In genomic region chr6:63634630-63635029, GRCh38 we compare ENCODE assay signal across 9 cellular contexts. TPM values are rescaled to one million over a fixed set of nuclear protein-coding genes. Genes with fewer than 3 reads are reported as not detected.
DNase-seq lines count a peak whose midpoint lies in the region; ATAC-seq, FAIRE-seq and TF ChIP-seq lines count a peak whose summit lies in the region.
"Had no signal": no experiment of that assay in that cellular context is flagged by ENCODE, and none has a peak within 500 bp of the region (broad histone marks: within the 10 kb centered on the region; RNA-seq: fewer than 3 reads in every experiment).

No MANE protein-coding gene starts in this region.

- no peak overlapping the region for H2AK5ac ChIP-seq in mesenchymal stem cell (ENCODE audit: low read length, severe bottlenecking)

- CTCF ChIA-PET in CD8-positive, alpha-beta T cell (lab: Charles Lee) = interaction anchor here (1.0 to 1.9 kb wide), 4 partner anchors 11 to 60 kb away, joined by 3 to 5 read pairs (median 4); no protein-coding TSS in a partner anchor
- CTCF ChIA-PET in RWPE1 (lab: Yijun Ruan, JAX) = interaction anchor here (0.6 to 1.2 kb wide), 3 partner anchors 61 to 168 kb away, joined by 3 to 5 read pairs (median 4); no protein-coding TSS in a partner anchor

- H3K9ac ChIP-seq in mesenchymal stem cell (ENCODE audit: low read length) = peak overlapping the region; percentile 94

- peaks cover 41% of the 10 kb centered on the region for H3K4me1 Mint-ChIP-seq in CD8-positive, alpha-beta T cell (ENCODE audit: low read depth)
- H3K4me1 Mint-ChIP-seq in activated naive CD8-positive, alpha-beta T cell treated with anti-CD3 and anti-CD28 coated beads for 36 hours = peaks cover 27% of the 10 kb centered on the region

- intact Hi-C loops in CD8-positive, alpha-beta T cell (cut with DNase I, micrococcal nuclease) = loop anchor here (1.0 to 10.0 kb wide), 5 partner anchors 36 to 83 kb away; partner anchors contain the start of genes LOC128125822 (in 1 of the 2) and PTP4A1 (in 1 of the 2)

- WGBS in mesenchymal stem cell = 25% methylated on average over 1 of the region's 2 CpGs

- no peaks in the 10 kb centered on the region for H3K79me1 ChIP-seq in mesenchymal stem cell (replicated peaks; ENCODE audit: low read length, poor library complexity, severe bottlenecking)

- H3K27ac ChIP-seq in CD8-positive, alpha-beta T cell (ENCODE audit: low read depth, low read length) = peak overlapping the region; percentile 94
- H3K27ac ChIP-seq in HL-60 (replicated peaks) (peak overlapping the region; percentile 100), mesenchymal stem cell (ENCODE audit: low read length, poor library complexity, severe bottlenecking) (no peak overlapping the region), RWPE1 (no peak overlapping the region)

- TF ChIP-seq CTCF in CD8-positive, alpha-beta T cell (IDR thresholded peaks at IDR 0.05) = no peak
- no peak for TF ChIP-seq CTCF in HL-60 (IDR thresholded peaks at IDR 0.05; ENCODE audit: insufficient read depth, low read length)
- TF ChIP-seq CTCF in RWPE1 (conservative IDR thresholded peaks at IDR 0.05; ENCODE audit: low read depth) = no peak

- no peaks in the 10 kb centered on the region for H3K36me3 ChIP-seq in CD8-positive, alpha-beta T cell (ENCODE audit: insufficient read depth, low read length)
- H3K36me3 ChIP-seq in mesenchymal stem cell (ENCODE audit: control insufficient read depth in 1 of 2, insufficient read depth in 2 of 2, low read depth in 1 of 2, low read length in 2 of 2) = no peaks in the 10 kb centered on the region
- H3K36me3 ChIP-seq: heart right ventricle had no signal

- H3K23ac ChIP-seq in mesenchymal stem cell (ENCODE audit: low read length in 2 of 2) = no peak overlapping the region

- DNase-seq in CD8-positive, alpha-beta T cell = no peak
- DNase-seq in HL-60 (ENCODE audit: low read depth in 1 of 2, low spot score in 1 of 2) = peak in 1 of 2 experiments; percentile 2
- DNase-seq in activated naive CD8-positive, alpha-beta T cell treated with anti-CD3 and anti-CD28 coated beads for 36 hours = no peak
- peak; percentile 6 for DNase-seq in mesenchymal stem cell
- DNase-seq in RCC 7860 (ENCODE audit: low spot score) = no peak
- no peak for DNase-seq in epidermal melanocyte (ENCODE audit: insufficient read length, low spot score)
- no peak for DNase-seq in activated CD4-positive, CD25-positive, alpha-beta regulatory T cell (lab: John Stamatoyannopoulos, UW)
- no peak for DNase-seq in RWPE1 (ENCODE audit: low spot score)

- H3K4me3 Mint-ChIP-seq in CD8-positive, alpha-beta T cell = peak overlapping the region; percentile 98
- H3K4me3 Mint-ChIP-seq in activated naive CD8-positive, alpha-beta T cell treated with anti-CD3 and anti-CD28 coated beads for 36 hours = peak overlapping the region; percentile 81

- H3K9me3 Mint-ChIP-seq in CD8-positive, alpha-beta T cell = no peaks in the 10 kb centered on the region
- H3K9me3 Mint-ChIP-seq in activated naive CD8-positive, alpha-beta T cell treated with anti-CD3 and anti-CD28 coated beads for 36 hours = no peaks in the 10 kb centered on the region

- H2BK12ac ChIP-seq in mesenchymal stem cell (ENCODE audit: low read length in 2 of 2) = no peak overlapping the region

- no peak overlapping the region for H3K4me2 ChIP-seq in mesenchymal stem cell (ENCODE audit: low read length, poor library complexity, severe bottlenecking)

- H4K91ac ChIP-seq in mesenchymal stem cell (ENCODE audit: low read length) = no peak overlapping the region

- H4K8ac ChIP-seq in mesenchymal stem cell (ENCODE audit: low read length) = no peak overlapping the region

- peak overlapping the region; percentile 96 for H3K27ac Mint-ChIP-seq in CD8-positive, alpha-beta T cell
- peak overlapping the region; percentile 88 for H3K27ac Mint-ChIP-seq in activated naive CD8-positive, alpha-beta T cell treated with anti-CD3 and anti-CD28 coated beads for 36 hours

- no peak for FAIRE-seq in RCC 7860 (lab: Jason Lieb, UNC)

- no peak overlapping the region for H3K18ac ChIP-seq in mesenchymal stem cell (ENCODE audit: low read depth in 1 of 2, low read length in 2 of 2)

- H3K36me3 Mint-ChIP-seq in CD8-positive, alpha-beta T cell = peaks cover 4% of the 10 kb centered on the region
- H3K36me3 Mint-ChIP-seq in activated naive CD8-positive, alpha-beta T cell treated with anti-CD3 and anti-CD28 coated beads for 36 hours = peaks cover 5% of the 10 kb centered on the region

- no peak overlapping the region for H2BK120ac ChIP-seq in mesenchymal stem cell (ENCODE audit: low read depth, low read length)

- H2BK5ac ChIP-seq in mesenchymal stem cell (ENCODE audit: low read depth, low read length, poor library complexity, severe bottlenecking) = no peak overlapping the region

- H3K4me3 ChIP-seq in CD8-positive, alpha-beta T cell (ENCODE audit: low read depth, low read length) = no peak overlapping the region
- H3K4me3 ChIP-seq in HL-60 (replicated peaks; ENCODE audit: insufficient read depth, low read length) (no peak overlapping the region), mesenchymal stem cell (ENCODE audit: insufficient read depth in 1 of 2, low read depth in 1 of 2, low read length in 2 of 2) (peak overlapping the region in 1 of 2 experiments; percentile 93)

- H3K9me3 ChIP-seq in CD8-positive, alpha-beta T cell (ENCODE audit: low read length) = no peaks in the 10 kb centered on the region
- H3K9me3 ChIP-seq in mesenchymal stem cell (ENCODE audit: control insufficient read depth, low read length) = no peaks in the 10 kb centered on the region
- H3K9me3 ChIP-seq: heart right ventricle had no signal

- peaks cover 27% of the 10 kb centered on the region for H3K4me1 ChIP-seq in CD8-positive, alpha-beta T cell (ENCODE audit: insufficient read depth, low read length)
- no peaks in the 10 kb centered on the region for H3K4me1 ChIP-seq in mesenchymal stem cell (ENCODE audit: control insufficient read depth, insufficient read depth, low read depth, low read length)

- H2BK15ac ChIP-seq in mesenchymal stem cell (ENCODE audit: low read depth, poor library complexity, severe bottlenecking) = no peak overlapping the region

- H3K27me3 ChIP-seq in CD8-positive, alpha-beta T cell (ENCODE audit: insufficient read depth, low read length) = no peaks in the 10 kb centered on the region
- H3K27me3 ChIP-seq in HL-60 (ENCODE audit: insufficient read depth, poor library complexity, severe bottlenecking) = no peaks in the 10 kb centered on the region
- H3K27me3 ChIP-seq in mesenchymal stem cell (ENCODE audit: control insufficient read depth in 1 of 2, insufficient read depth in 1 of 2, low read length in 2 of 2) = no peaks in the 10 kb centered on the region
- H3K27me3 ChIP-seq: heart right ventricle had no signal

- no peak for ATAC-seq in CD8-positive, alpha-beta T cell

- H3K27me3 Mint-ChIP-seq in CD8-positive, alpha-beta T cell (ENCODE audit: low read depth) = no peaks in the 10 kb centered on the region
- H3K27me3 Mint-ChIP-seq in activated naive CD8-positive, alpha-beta T cell treated with anti-CD3 and anti-CD28 coated beads for 36 hours = no peaks in the 10 kb centered on the region

- no peak overlapping the region for H3K14ac ChIP-seq in mesenchymal stem cell (ENCODE audit: low read length in 2 of 2)

- POLR2A ChIA-PET in CD8-positive, alpha-beta T cell (lab: Charles Lee) = interaction anchor here (2.7 to 3.4 kb wide), 2 partner anchors 61 to 64 kb away, joined by 13 to 37 read pairs; no protein-coding TSS in a partner anchor
- POLR2A ChIA-PET in RWPE1 (lab: Yijun Ruan, JAX; ENCODE audit: low non-redundant PET) = no interaction called here

- no peak overlapping the region for H2AFZ ChIP-seq in mesenchymal stem cell (ENCODE audit: low read depth, low read length)

- no peak overlapping the region for H3K4ac ChIP-seq in mesenchymal stem cell (ENCODE audit: low read depth in 1 of 2, low read length in 2 of 2)

RNA-seq across cellular contexts. Expression of gene PHF3, which starts 1.0 kb away (rescaled TPM):
- 100 to 1,000 TPM; 123 to 126 TPM for total RNA-seq in CD8-positive, alpha-beta T cell
- 10 to 100 TPM; 46.2 to 48.5 TPM for total RNA-seq in activated naive CD8-positive, alpha-beta T cell treated with anti-CD3 and anti-CD28 coated beads for 36 hours
- polyA plus RNA-seq in mesenchymal stem cell (2013, experiment 1 of 2) = 24.0 TPM
- 23.4 TPM for polyA plus RNA-seq in mesenchymal stem cell (2013, experiment 2 of 2)

Comparison
In these comparisons a context has a peak if more than half of its experiments do, and no peak if none do; other contexts are left out.
1. H3K27ac ChIP-seq: peak in CD8-positive, alpha-beta T cell (single experiment) and HL-60 (single experiment); none in mesenchymal stem cell (single experiment) and RWPE1 (single experiment).